ENCODE assay signal across 12 cellular contexts in genomic region chr16:11085025-11085485, GRCh38.
DNase-seq lines count a peak whose midpoint lies in the region; ATAC-seq, FAIRE-seq and TF ChIP-seq lines count a peak whose summit lies in the region.
"Had no signal": no experiment of that assay in that cellular context is flagged by ENCODE, and none has a peak within 500 bp of the region (broad histone marks: within the 10 kb centered on the region; RNA-seq: fewer than 3 reads in every experiment).

No MANE protein-coding gene starts in this region.

- peak overlapping the region in 1 of 2 experiments; percentile 36 for H3K4me3 ChIP-seq in mesenchymal stem cell (ENCODE audit: insufficient read depth in 1 of 2, low read depth in 1 of 2, low read length in 2 of 2)
- no peak overlapping the region for H3K4me3 ChIP-seq in stomach
- no peak overlapping the region for H3K4me3 ChIP-seq in H7 (ENCODE audit: insufficient read depth, low read depth, low read length)
- H3K4me3 ChIP-seq: SK-N-MC had no signal

- H3K27ac ChIP-seq in mesenchymal stem cell (ENCODE audit: low read length, poor library complexity, severe bottlenecking): peak overlapping the region; percentile 78
- H3K27ac ChIP-seq in stomach: peak overlapping the region in 4 of 5 donors; percentile 24 to 79 (median 56)
- H3K27ac ChIP-seq: SK-N-MC had no signal

- no peak for ATAC-seq in activated T-helper 17 cell treated with anti-CD3 and anti-CD28 coated beads, Interleukin-2, amount 50 U/mL, for 72 hours (replicated peaks)
- no peak for ATAC-seq in WTC11
- ATAC-seq: effector memory CD8-positive, alpha-beta T cell had no signal

- TF ChIP-seq CTCF in stomach (IDR thresholded peaks at IDR 0.05): no peak
- TF ChIP-seq CTCF in WTC11 (IDR thresholded peaks at IDR 0.05): no peak

- H3K18ac ChIP-seq in mesenchymal stem cell (ENCODE audit: low read depth in 1 of 2, low read length in 2 of 2): peak overlapping the region; percentile 73 to 78

- peak overlapping the region in 1 of 2 experiments; percentile 2 for H3K23ac ChIP-seq in mesenchymal stem cell (ENCODE audit: low read length in 2 of 2)

- TF ChIP-seq POLR2A in stomach (IDR thresholded peaks at IDR 0.05): no peak

- intact Hi-C loops in stomach (cut with DNase I; ENCODE audit: low total_unique reads): no loop called here

- H2BK15ac ChIP-seq in mesenchymal stem cell (ENCODE audit: low read depth, poor library complexity, severe bottlenecking): no peak overlapping the region

- peak overlapping the region; percentile 50 for H2BK120ac ChIP-seq in mesenchymal stem cell (ENCODE audit: low read depth, low read length)

- H4K8ac ChIP-seq in mesenchymal stem cell (ENCODE audit: low read length): no peak overlapping the region

- POLR2A ChIA-PET in WTC11 (lab: Charles Lee): no interaction called here

- H3K4me1 ChIP-seq in mesenchymal stem cell (ENCODE audit: control insufficient read depth, insufficient read depth, low read depth, low read length): peaks cover 65% of the 10 kb centered on the region
- peaks cover 1 to 66% (median 28%) of the 10 kb centered on the region in 4 donors for H3K4me1 ChIP-seq in stomach

- H4K91ac ChIP-seq in mesenchymal stem cell (ENCODE audit: low read length): peak overlapping the region; percentile 94

- H3K4ac ChIP-seq in mesenchymal stem cell (ENCODE audit: low read depth in 1 of 2, low read length in 2 of 2): peak overlapping the region in 1 of 2 experiments; percentile 80

- peaks cover 22% of the 10 kb centered on the region for H3K36me3 Mint-ChIP-seq in T-helper 2 cell treated with Interferon-gamma antibody and Interleukin-4, amounts not matched to agents 5 μg/mL and 100 μg/mL, for 36 hours (ENCODE audit: low read depth)
- peaks cover 8% of the 10 kb centered on the region for H3K36me3 Mint-ChIP-seq in activated T-helper 17 cell treated with anti-CD3 and anti-CD28 coated beads, Interleukin-2, amount 50 U/mL, for 72 hours (ENCODE audit: low read depth)
- no peaks in the 10 kb centered on the region for H3K36me3 Mint-ChIP-seq in WTC11

- H3K9ac ChIP-seq in mesenchymal stem cell (ENCODE audit: low read length): no peak overlapping the region

- peak overlapping the region; percentile 65 to 84 for H2BK12ac ChIP-seq in mesenchymal stem cell (ENCODE audit: low read length in 2 of 2)

- H2AFZ ChIP-seq in mesenchymal stem cell (ENCODE audit: low read depth, low read length): no peak overlapping the region

- H3K14ac ChIP-seq in mesenchymal stem cell (ENCODE audit: low read length in 2 of 2): peak overlapping the region in 1 of 2 experiments; percentile 45

- CTCF ChIA-PET in WTC11 (lab: Charles Lee): no interaction called here

- H3K27ac Mint-ChIP-seq in T-helper 2 cell treated with Interferon-gamma antibody and Interleukin-4, amounts not matched to agents 5 μg/mL and 100 μg/mL, for 36 hours: peak overlapping the region; percentile 56
- H3K27ac Mint-ChIP-seq in activated T-helper 17 cell treated with anti-CD3 and anti-CD28 coated beads, Interleukin-2, amount 50 U/mL, for 72 hours: peak overlapping the region; percentile 82
- no peak overlapping the region; the same call in none of the 2 replicates for H3K27ac Mint-ChIP-seq in WTC11

- H2BK5ac ChIP-seq in mesenchymal stem cell (ENCODE audit: low read depth, low read length, poor library complexity, severe bottlenecking): peak overlapping the region; percentile 59

- H3K36me3 ChIP-seq in mesenchymal stem cell (ENCODE audit: control insufficient read depth in 1 of 2, insufficient read depth in 2 of 2, low read depth in 1 of 2, low read length in 2 of 2): peaks cover 20 to 40% of the 10 kb centered on the region in 2 experiments
- peaks cover 0 to 27% (median 12%) of the 10 kb centered on the region in 4 donors for H3K36me3 ChIP-seq in stomach
- no peaks in the 10 kb centered on the region for H3K36me3 ChIP-seq in H7 (replicated peaks; ENCODE audit: control insufficient read depth, insufficient read depth, low read length)

- DNase-seq in T-helper 2 cell treated with Interferon-gamma antibody and Interleukin-4, amounts not matched to agents 5 μg/mL and 100 μg/mL, for 36 hours (ENCODE audit: low spot score): no peak
- no peak for DNase-seq in T-helper 2 cell
- DNase-seq in mesenchymal stem cell: no peak
- no peak for DNase-seq in stomach
- DNase-seq in HTR-8/SVneo (ENCODE audit: insufficient read length, low spot score): no peak
- DNase-seq in WTC11 (ENCODE audit: low spot score): no peak
- no peak for DNase-seq in H7
- DNase-seq: activated CD4-positive, alpha-beta T cell treated with anti-CD3 and anti-CD28 coated beads, Interleukin-2, amount 50 U/mL, for 4 hours; effector memory CD8-positive, alpha-beta T cell; stimulated activated CD4-positive, alpha-beta T cell treated with anti-CD3 and anti-CD28 coated beads, Interleukin-12 subunit alpha, Interleukin-12 subunit beta, amount 100 ng/mL, for 4 hours had no signal

- H3K27me3 ChIP-seq in mesenchymal stem cell (ENCODE audit: control insufficient read depth in 1 of 2, insufficient read depth in 1 of 2, low read length in 2 of 2): no peaks in the 10 kb centered on the region
- no peaks in the 10 kb centered on the region for H3K27me3 ChIP-seq in stomach
- no peaks in the 10 kb centered on the region for H3K27me3 ChIP-seq in H7 (ENCODE audit: control insufficient read depth, insufficient read depth, low read length)

- H3K4me1 Mint-ChIP-seq in T-helper 2 cell treated with Interferon-gamma antibody and Interleukin-4, amounts not matched to agents 5 μg/mL and 100 μg/mL, for 36 hours (ENCODE audit: low read depth): peaks cover 78% of the 10 kb centered on the region
- H3K4me1 Mint-ChIP-seq in activated T-helper 17 cell treated with anti-CD3 and anti-CD28 coated beads, Interleukin-2, amount 50 U/mL, for 72 hours: peaks cover 16% of the 10 kb centered on the region
- 0 out of 2 replicates have a peak, but pooled peaks cover 2% of the 10 kb centered on the region for H3K4me1 Mint-ChIP-seq in WTC11

- peaks cover 17% of the 10 kb centered on the region for H3K79me1 ChIP-seq in mesenchymal stem cell (replicated peaks; ENCODE audit: low read length, poor library complexity, severe bottlenecking)

- H3K4me2 ChIP-seq in mesenchymal stem cell (ENCODE audit: low read length, poor library complexity, severe bottlenecking): no peak overlapping the region

- no peak overlapping the region for H3K4me3 Mint-ChIP-seq in T-helper 2 cell treated with Interferon-gamma antibody and Interleukin-4, amounts not matched to agents 5 μg/mL and 100 μg/mL, for 36 hours
- peak overlapping the region; percentile 15 for H3K4me3 Mint-ChIP-seq in activated T-helper 17 cell treated with anti-CD3 and anti-CD28 coated beads, Interleukin-2, amount 50 U/mL, for 72 hours
- no peak overlapping the region for H3K4me3 Mint-ChIP-seq in WTC11
- H3K4me3 Mint-ChIP-seq: effector memory CD8-positive, alpha-beta T cell had no signal

- H2AK5ac ChIP-seq in mesenchymal stem cell (ENCODE audit: low read length, severe bottlenecking): peak overlapping the region; percentile 93

- TF ChIP-seq EP300 in stomach (IDR thresholded peaks at IDR 0.05): no peak

- H3K9me3 ChIP-seq in mesenchymal stem cell (ENCODE audit: control insufficient read depth, low read length) (no peaks in the 10 kb centered on the region), stomach (no peaks in the 10 kb centered on the region)

- no peaks in the 10 kb centered on the region for H3K9me3 Mint-ChIP-seq in T-helper 2 cell treated with Interferon-gamma antibody and Interleukin-4, amounts not matched to agents 5 μg/mL and 100 μg/mL, for 36 hours
- H3K9me3 Mint-ChIP-seq in activated T-helper 17 cell treated with anti-CD3 and anti-CD28 coated beads, Interleukin-2, amount 50 U/mL, for 72 hours: no peaks in the 10 kb centered on the region
- H3K9me3 Mint-ChIP-seq in WTC11: no peaks in the 10 kb centered on the region
- H3K9me3 Mint-ChIP-seq: effector memory CD8-positive, alpha-beta T cell had no signal

- WGBS in mesenchymal stem cell: 70% methylated on average over 13 of the region's 13 CpGs
- WGBS in stomach, 5 donors: 84 to 93% (median 87%) methylated on average over 12 to 13 of the region's 13 CpGs

- no peaks in the 10 kb centered on the region for H3K27me3 Mint-ChIP-seq in T-helper 2 cell treated with Interferon-gamma antibody and Interleukin-4, amounts not matched to agents 5 μg/mL and 100 μg/mL, for 36 hours (ENCODE audit: low read depth)
- H3K27me3 Mint-ChIP-seq in activated T-helper 17 cell treated with anti-CD3 and anti-CD28 coated beads, Interleukin-2, amount 50 U/mL, for 72 hours: no peaks in the 10 kb centered on the region
- no peaks in the 10 kb centered on the region for H3K27me3 Mint-ChIP-seq in WTC11 (ENCODE audit: low read depth)
- H3K27me3 Mint-ChIP-seq: effector memory CD8-positive, alpha-beta T cell had no signal

- no peak for FAIRE-seq in HTR-8/SVneo (lab: Jason Lieb, UNC)

TF ChIP-seq in WTC11, 78 proteins besides CTCF, POLR2A, EP300 and RAD21:
- TF ChIP-seq ZNF423 (CRISPR knock-in tag; IDR thresholded peaks at IDR 0.05): no peak
- TF ChIP-seq GRHL2 (CRISPR knock-in tag; IDR thresholded peaks at IDR 0.05; ENCODE audit: insufficient replicate concordance, severe bottlenecking): no peak
- no peak for TF ChIP-seq JUN (CRISPR knock-in tag; IDR thresholded peaks at IDR 0.05)
- no peak for TF ChIP-seq ESRRA (CRISPR knock-in tag; IDR thresholded peaks at IDR 0.05; ENCODE audit: borderline replicate concordance)
- no peak for TF ChIP-seq OVOL2 (CRISPR knock-in tag; IDR thresholded peaks at IDR 0.05; ENCODE audit: borderline replicate concordance)
- TF ChIP-seq ZSCAN18 (CRISPR knock-in tag; IDR thresholded peaks at IDR 0.05): no peak
- TF ChIP-seq HMGA2 (CRISPR knock-in tag; IDR thresholded peaks at IDR 0.05): no peak
- TF ChIP-seq ZNF396 (CRISPR knock-in tag; IDR thresholded peaks at IDR 0.05; ENCODE audit: borderline replicate concordance): no peak
- no peak for TF ChIP-seq ZNF121 (CRISPR knock-in tag; IDR thresholded peaks at IDR 0.05)
- TF ChIP-seq TEAD4 (CRISPR knock-in tag; IDR thresholded peaks at IDR 0.05): no peak
- TF ChIP-seq RELA (CRISPR knock-in tag; IDR thresholded peaks at IDR 0.05; ENCODE audit: borderline replicate concordance): no peak
TF ChIP-seq in WTC11: peak in this region for 0.
